Comparison of ENCODE assay signal across 1 cellular context in genomic region chrX:23803931-23804381, GRCh38.
TF ChIP-seq lines count a peak whose summit lies in the region.

No MANE protein-coding gene starts in this region.

TF ChIP-seq in HEK293, 187 proteins besides CTCF, POLR2A, EP300 and RAD21 (continued from another document):
- peak; percentile 33; the same call in 1 of the 2 replicates for TF ChIP-seq PRDM10 (tag by site-specific recombination; IDR thresholded peaks at IDR 0.05)
- TF ChIP-seq ZBTB21 (tag by site-specific recombination; IDR thresholded peaks at IDR 0.05): peak; percentile 57; the same call in 1 of the 2 replicates
- TF ChIP-seq ZNF629 (tag by site-specific recombination; IDR thresholded peaks at IDR 0.05): 0 out of 2 replicates have a peak, but pooled peaks have one; percentile 51
- TF ChIP-seq PATZ1 (tag by site-specific recombination; IDR thresholded peaks at IDR 0.05): peak; percentile 35; the same call in 1 of the 2 replicates
- no peak for TF ChIP-seq SCRT1 (tag by site-specific recombination; IDR thresholded peaks at IDR 0.05; ENCODE audit: borderline replicate concordance)
- TF ChIP-seq WT1 (tag by site-specific recombination; IDR thresholded peaks at IDR 0.05): peak; percentile 89
